In genomic region chr11:64206457-64207246, GRCh38 we compare ENCODE assay signal across 1 cellular context.
TF ChIP-seq lines count a peak whose summit lies in the region.

Gene FERMT3 (plus strand): TSS chr11:64206721. CDS start chr11:64207365, 644 bp downstream.

TF ChIP-seq in K562, 482 proteins besides CTCF, POLR2A, EP300 and RAD21 (continued from another document and continues in another):
- TF ChIP-seq ATF4 (CRISPR knock-in tag; IDR thresholded peaks at IDR 0.05) (peak; percentile 7; the same call in 1 of the 2 replicates), ZKSCAN3 (CRISPR knock-in tag; IDR thresholded peaks at IDR 0.05) (0 out of 2 replicates have a peak, but pooled peaks have one; percentile 22), ZNF41 (CRISPR knock-in tag; conservative IDR thresholded peaks at IDR 0.05) (no peak), BRD9 (IDR thresholded peaks at IDR 0.05; ENCODE audit: low read depth, partially characterized antibody) (peak; percentile 57), ZSCAN32 (CRISPR knock-in tag; IDR thresholded peaks at IDR 0.05) (0 out of 2 replicates have a peak, but pooled peaks have one; percentile 8), DMBX1 (CRISPR knock-in tag; IDR thresholded peaks at IDR 0.05; ENCODE audit: borderline replicate concordance) (peak; percentile 67; the same call in 1 of the 2 replicates), HMG20B (CRISPR knock-in tag; IDR thresholded peaks at IDR 0.05) (no peak; the same call in 1 of the 2 replicates), FUS (optimal IDR thresholded peaks at IDR 0.05; ENCODE audit: low read depth, low read length) (no peak), SP1 (CRISPR knock-in tag; IDR thresholded peaks at IDR 0.05) (peak; percentile 55; the same call in 1 of the 2 replicates), TAF7 (tag; IDR thresholded peaks at IDR 0.05) (no peak), ZNF133 (CRISPR knock-in tag; IDR thresholded peaks at IDR 0.05) (no peak), ZMIZ1 (IDR thresholded peaks at IDR 0.05; ENCODE audit: low read depth in 2 of 2, low read length in 2 of 2) (no peak), PYGO2 (tag; IDR thresholded peaks at IDR 0.05) (no peak), TCFL5 (CRISPR knock-in tag; conservative IDR thresholded peaks at IDR 0.05) (no peak), ZNF699 (CRISPR knock-in tag; IDR thresholded peaks at IDR 0.05; ENCODE audit: insufficient replicate concordance) (no peak), ELK3 (CRISPR knock-in tag; IDR thresholded peaks at IDR 0.05) (no peak), ZBTB17 (CRISPR knock-in tag; IDR thresholded peaks at IDR 0.05) (no peak), TRIM28 (IDR thresholded peaks at IDR 0.05) (no peak), MAZ (CRISPR knock-in tag; conservative IDR thresholded peaks at IDR 0.05 in 1 of 2, IDR thresholded peaks at IDR 0.05 in 1 of 2) (peak; percentile 66 to 76), MBD1 (CRISPR knock-in tag; IDR thresholded peaks at IDR 0.05) (no peak), TRIM25 (IDR thresholded peaks at IDR 0.05; ENCODE audit: borderline replicate concordance) (no peak), MAFG (tag; conservative IDR thresholded peaks at IDR 0.05) (no peak), ZFPM2 (CRISPR knock-in tag; IDR thresholded peaks at IDR 0.05) (no peak), ZNF512 (tag; IDR thresholded peaks at IDR 0.05) (no peak), ZNF444 (CRISPR knock-in tag; IDR thresholded peaks at IDR 0.05) (no peak), ZBTB7A (IDR thresholded peaks at IDR 0.05; ENCODE audit: borderline replicate concordance, control insufficient read depth, low read depth, low read length) (peak; percentile 56; the same call in 1 of the 2 replicates), POLR2H (tag; IDR thresholded peaks at IDR 0.05; ENCODE audit: low read depth) (no peak; the same call in none of the 2 replicates), MAFF (IDR thresholded peaks at IDR 0.05; ENCODE audit: low read length) (no peak), FOXA3 (CRISPR knock-in tag; conservative IDR thresholded peaks at IDR 0.05 in 1 of 2, IDR thresholded peaks at IDR 0.05 in 1 of 2) (peak in 1 of 2 experiments; percentile 61; a peak in 1 of 4 replicates), ZNF324 (CRISPR knock-in tag; IDR thresholded peaks at IDR 0.05) (no peak), BRF1 (IDR thresholded peaks at IDR 0.05; ENCODE audit: borderline replicate concordance, extremely low read depth, insufficient read length) (no peak)
- TF ChIP-seq, protein P1, sequence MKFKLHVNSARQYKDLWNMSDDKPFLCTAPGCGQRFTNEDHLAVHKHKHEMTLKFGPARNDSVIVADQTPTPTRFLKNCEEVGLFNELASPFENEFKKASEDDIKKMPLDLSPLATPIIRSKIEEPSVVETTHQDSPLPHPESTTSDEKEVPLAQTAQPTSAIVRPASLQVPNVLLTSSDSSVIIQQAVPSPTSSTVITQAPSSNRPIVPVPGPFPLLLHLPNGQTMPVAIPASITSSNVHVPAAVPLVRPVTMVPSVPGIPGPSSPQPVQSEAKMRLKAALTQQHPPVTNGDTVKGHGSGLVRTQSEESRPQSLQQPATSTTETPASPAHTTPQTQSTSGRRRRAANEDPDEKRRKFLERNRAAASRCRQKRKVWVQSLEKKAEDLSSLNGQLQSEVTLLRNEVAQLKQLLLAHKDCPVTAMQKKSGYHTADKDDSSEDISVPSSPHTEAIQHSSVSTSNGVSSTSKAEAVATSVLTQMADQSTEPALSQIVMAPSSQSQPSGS (CRISPR knock-in tag; IDR thresholded peaks at IDR 0.05): no peak
- TF ChIP-seq, protein P2, sequence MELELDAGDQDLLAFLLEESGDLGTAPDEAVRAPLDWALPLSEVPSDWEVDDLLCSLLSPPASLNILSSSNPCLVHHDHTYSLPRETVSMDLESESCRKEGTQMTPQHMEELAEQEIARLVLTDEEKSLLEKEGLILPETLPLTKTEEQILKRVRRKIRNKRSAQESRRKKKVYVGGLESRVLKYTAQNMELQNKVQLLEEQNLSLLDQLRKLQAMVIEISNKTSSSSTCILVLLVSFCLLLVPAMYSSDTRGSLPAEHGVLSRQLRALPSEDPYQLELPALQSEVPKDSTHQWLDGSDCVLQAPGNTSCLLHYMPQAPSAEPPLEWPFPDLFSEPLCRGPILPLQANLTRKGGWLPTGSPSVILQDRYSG (tag; conservative IDR thresholded peaks at IDR 0.05; ENCODE audit: low read depth): 0 out of 2 replicates have a peak, but pooled peaks have one; percentile 39
- TF ChIP-seq, protein P3, sequence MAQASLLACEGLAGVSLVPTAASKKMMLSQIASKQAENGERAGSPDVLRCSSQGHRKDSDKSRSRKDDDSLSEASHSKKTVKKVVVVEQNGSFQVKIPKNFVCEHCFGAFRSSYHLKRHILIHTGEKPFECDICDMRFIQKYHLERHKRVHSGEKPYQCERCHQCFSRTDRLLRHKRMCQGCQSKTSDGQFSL (CRISPR knock-in tag; IDR thresholded peaks at IDR 0.05): peak; percentile 91
- TF ChIP-seq, protein P3 (tag; IDR thresholded peaks at IDR 0.05): peak in 1 of 2 experiments; percentile 82; a peak in 2 of 4 replicates
- TF ChIP-seq, protein P4, sequence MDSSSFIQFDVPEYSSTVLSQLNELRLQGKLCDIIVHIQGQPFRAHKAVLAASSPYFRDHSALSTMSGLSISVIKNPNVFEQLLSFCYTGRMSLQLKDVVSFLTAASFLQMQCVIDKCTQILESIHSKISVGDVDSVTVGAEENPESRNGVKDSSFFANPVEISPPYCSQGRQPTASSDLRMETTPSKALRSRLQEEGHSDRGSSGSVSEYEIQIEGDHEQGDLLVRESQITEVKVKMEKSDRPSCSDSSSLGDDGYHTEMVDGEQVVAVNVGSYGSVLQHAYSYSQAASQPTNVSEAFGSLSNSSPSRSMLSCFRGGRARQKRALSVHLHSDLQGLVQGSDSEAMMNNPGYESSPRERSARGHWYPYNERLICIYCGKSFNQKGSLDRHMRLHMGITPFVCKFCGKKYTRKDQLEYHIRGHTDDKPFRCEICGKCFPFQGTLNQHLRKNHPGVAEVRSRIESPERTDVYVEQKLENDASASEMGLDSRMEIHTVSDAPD (CRISPR knock-in tag; IDR thresholded peaks at IDR 0.05): no peak
- TF ChIP-seq, protein P5, sequence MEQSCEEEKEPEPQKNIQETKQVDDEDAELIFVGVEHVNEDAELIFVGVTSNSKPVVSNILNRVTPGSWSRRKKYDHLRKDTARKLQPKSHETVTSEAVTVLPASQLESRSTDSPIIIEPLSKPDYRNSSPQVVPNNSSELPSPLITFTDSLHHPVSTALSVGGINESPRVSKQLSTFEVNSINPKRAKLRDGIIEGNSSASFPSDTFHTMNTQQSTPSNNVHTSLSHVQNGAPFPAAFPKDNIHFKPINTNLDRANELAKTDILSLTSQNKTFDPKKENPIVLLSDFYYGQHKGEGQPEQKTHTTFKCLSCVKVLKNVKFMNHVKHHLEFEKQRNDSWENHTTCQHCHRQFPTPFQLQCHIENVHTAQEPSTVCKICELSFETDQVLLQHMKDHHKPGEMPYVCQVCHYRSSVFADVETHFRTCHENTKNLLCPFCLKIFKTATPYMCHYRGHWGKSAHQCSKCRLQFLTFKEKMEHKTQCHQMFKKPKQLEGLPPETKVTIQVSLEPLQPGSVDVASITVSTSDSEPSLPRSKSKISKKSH (CRISPR knock-in tag; IDR thresholded peaks at IDR 0.05): no peak
- TF ChIP-seq, protein P6, sequence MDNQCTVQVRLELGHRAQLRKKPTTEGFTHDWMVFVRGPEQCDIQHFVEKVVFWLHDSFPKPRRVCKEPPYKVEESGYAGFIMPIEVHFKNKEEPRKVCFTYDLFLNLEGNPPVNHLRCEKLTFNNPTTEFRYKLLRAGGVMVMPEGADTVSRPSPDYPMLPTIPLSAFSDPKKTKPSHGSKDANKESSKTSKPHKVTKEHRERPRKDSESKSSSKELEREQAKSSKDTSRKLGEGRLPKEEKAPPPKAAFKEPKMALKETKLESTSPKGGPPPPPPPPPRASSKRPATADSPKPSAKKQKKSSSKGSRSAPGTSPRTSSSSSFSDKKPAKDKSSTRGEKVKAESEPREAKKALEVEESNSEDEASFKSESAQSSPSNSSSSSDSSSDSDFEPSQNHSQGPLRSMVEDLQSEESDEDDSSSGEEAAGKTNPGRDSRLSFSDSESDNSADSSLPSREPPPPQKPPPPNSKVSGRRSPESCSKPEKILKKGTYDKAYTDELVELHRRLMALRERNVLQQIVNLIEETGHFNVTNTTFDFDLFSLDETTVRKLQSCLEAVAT (IDR thresholded peaks at IDR 0.05): no peak
- TF ChIP-seq, protein P7, sequence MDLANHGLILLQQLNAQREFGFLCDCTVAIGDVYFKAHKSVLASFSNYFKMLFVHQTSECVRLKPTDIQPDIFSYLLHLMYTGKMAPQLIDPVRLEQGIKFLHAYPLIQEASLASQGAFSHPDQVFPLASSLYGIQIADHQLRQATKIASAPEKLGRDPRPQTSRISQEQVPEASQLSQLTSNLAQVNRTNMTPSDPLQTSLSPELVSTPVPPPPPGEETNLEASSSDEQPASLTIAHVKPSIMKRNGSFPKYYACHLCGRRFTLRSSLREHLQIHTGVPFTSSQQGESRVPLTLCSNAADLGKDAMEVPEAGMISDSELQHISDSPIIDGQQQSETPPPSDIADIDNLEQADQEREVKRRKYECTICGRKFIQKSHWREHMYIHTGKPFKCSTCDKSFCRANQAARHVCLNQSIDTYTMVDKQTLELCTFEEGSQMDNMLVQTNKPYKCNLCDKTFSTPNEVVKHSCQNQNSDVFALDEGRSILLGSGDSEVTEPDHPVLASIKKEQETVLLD (IDR thresholded peaks at IDR 0.05): no peak; the same call in 1 of the 2 replicates
